ENCODE assay signal across 6 cellular contexts in genomic region chr4:154597281-154597680, GRCh38. TPM values are rescaled to one million over a fixed set of nuclear protein-coding genes. Genes with fewer than 3 reads are reported as not detected.
"Had no signal": no experiment of that assay in that cellular context is flagged by ENCODE, and none has a peak within 500 bp of the region (broad histone marks: within the 10 kb centered on the region; RNA-seq: fewer than 3 reads in every experiment).

No MANE protein-coding gene starts in this region.

RNA-seq across cellular contexts. Expression of gene FGA, which starts 6.7 kb away (rescaled TPM):
- total RNA-seq: GM23248, H1, H4, H7, H9, HFFc6 had no signal
- polyA plus RNA-seq: GM23248, H1 had no signal

RNA-seq across cellular contexts. Expression of gene FGG, which starts 15.2 kb away (rescaled TPM):
- total RNA-seq: GM23248, H1, H4, H7, H9, HFFc6 had no signal
- polyA plus RNA-seq: GM23248, H1 had no signal

RNA-seq across cellular contexts. Expression of gene FGB, which starts 34.5 kb away (rescaled TPM):
- total RNA-seq: GM23248, H1, H7, H9, HFFc6 had no signal
- polyA plus RNA-seq: GM23248, H1 had no signal
